Comparison of ENCODE assay signal across 26 cellular contexts in genomic region chr16:27684047-27684446, GRCh38.
"Had no signal": no experiment of that assay in that cellular context is flagged by ENCODE, and none has a peak within 500 bp of the region (broad histone marks: within the 10 kb centered on the region; RNA-seq: fewer than 3 reads in every experiment).

No MANE protein-coding gene starts in this region.

- FAIRE-seq: endometrium, islet of Langerhans, keratinocyte had no signal

- H3K27ac ChIP-seq: colonic mucosa, epithelial cell of prostate, esophagus squamous epithelium, gastrocnemius medialis, heart right ventricle, left lung, lower lobe of right lung had no signal

- ATAC-seq: effector memory CD8-positive, alpha-beta T cell; esophagus mucosa; gastrocnemius medialis; heart right ventricle; left cardiac atrium; left lung; left ventricle myocardium superior; lower lobe of right lung; mucosa of descending colon had no signal

- H3K9me3 ChIP-seq: colonic mucosa, esophagus squamous epithelium, gastrocnemius medialis, heart right ventricle, left lung, lower lobe of right lung, mucosa of descending colon had no signal

- H3K4me3 ChIP-seq: colonic mucosa, esophagus squamous epithelium, gastrocnemius medialis, heart right ventricle, left lung, lower lobe of right lung, mucosa of descending colon had no signal

- H3K4me1 ChIP-seq: colonic mucosa, esophagus squamous epithelium, gastrocnemius medialis, left lung, lower lobe of right lung had no signal

- DNase-seq: colonic mucosa; cortex of kidney; effector CD8-positive, alpha-beta T cell; effector memory CD8-positive, alpha-beta T cell; endodermal cell; erythroblast; esophagus squamous epithelium; foreskin fibroblast; foreskin melanocyte; gastrocnemius medialis; glutamatergic neuron; head of caudate nucleus; heart right ventricle; hippocampal formation; left cardiac atrium; left lung; left ventricle myocardium superior; lower lobe of right lung; mesenchymal stem cell; mucosa of descending colon; naive B cell had no signal

- H3K36me3 ChIP-seq: colonic mucosa had no signal

- H3K27me3 ChIP-seq: colonic mucosa, esophagus squamous epithelium, gastrocnemius medialis, heart right ventricle, left lung had no signal
